ENCODE assay signal across 18 cellular contexts in genomic region chr17:76166168-76166567, GRCh38. TPM values are rescaled to one million over a fixed set of nuclear protein-coding genes. Genes with fewer than 3 reads are reported as not detected.
A peak's percentile ranks its signal among the peaks of the same experiment; 100 is the strongest.
DNase-seq lines count a peak whose midpoint lies in the region; ATAC-seq and TF ChIP-seq lines count a peak whose summit lies in the region.
"Had no signal": no experiment of that assay in that cellular context is flagged by ENCODE, and none has a peak within 500 bp of the region (broad histone marks: within the 10 kb centered on the region; RNA-seq: fewer than 3 reads in every experiment).

No MANE protein-coding gene starts in this region.

- CTCF ChIA-PET in PC-3 (lab: Charles Lee), result no interaction called here

- peaks cover 30% of the 10 kb centered on the region for H3K4me1 Mint-ChIP-seq in neural crest cell
- H3K4me1 Mint-ChIP-seq in progenitor cell of endocrine pancreas (ENCODE audit: low read depth), result peaks cover 14% of the 10 kb centered on the region

- peak; percentile 85 for DNase-seq in Ammon's horn (ENCODE audit: low spot score)
- DNase-seq in HT1080 (ENCODE audit: low read depth), result peak; percentile 10
- peak; percentile 4 to 5 for DNase-seq in cardiac fibroblast (ENCODE audit: low read depth in 2 of 2)
- DNase-seq in neural crest cell (ENCODE audit: low read depth, low spot score), result no peak
- DNase-seq in NCI-H1092 (lab: John Stamatoyannopoulos, UW), result no peak
- DNase-seq in progenitor cell of endocrine pancreas (ENCODE audit: low spot score, unreplicated experiment), result no peak
- DNase-seq in PC-3, result no peak
- DNase-seq: activated CD8-positive, alpha-beta memory T cell treated with anti-CD3 and anti-CD28 coated beads, Interleukin-2, amount 50 U/mL, for 48 hours; KG1; NCI-H187; NCI-H748 treated with DMSO at 0.1 percent for 48 hours; ovary; stomach had no signal

- no peak for TF ChIP-seq CTCF in cardiac fibroblast (IDR thresholded peaks at IDR 0.05; ENCODE audit: low read depth, low read length)
- TF ChIP-seq CTCF in neural crest cell (conservative IDR thresholded peaks at IDR 0.05), result no peak
- TF ChIP-seq CTCF in progenitor cell of endocrine pancreas (IDR thresholded peaks at IDR 0.05; ENCODE audit: unreplicated experiment), result no peak
- no peak for TF ChIP-seq CTCF in PC-3 (conservative IDR thresholded peaks at IDR 0.05; ENCODE audit: low read depth, low read length)

- H3K27ac ChIP-seq in PC-3 (ENCODE audit: low read length), result no peak overlapping the region
- H3K27ac ChIP-seq: ovary, stomach had no signal

- H3K36me3 ChIP-seq in PC-3 (ENCODE audit: low read depth, low read length), result no peaks in the 10 kb centered on the region
- H3K36me3 ChIP-seq: ovary had no signal

- H3K27ac Mint-ChIP-seq in neural crest cell (ENCODE audit: unreplicated experiment) (peak overlapping the region; percentile 5), progenitor cell of endocrine pancreas (no peak overlapping the region)
- H3K27ac Mint-ChIP-seq: CD14-positive monocyte had no signal

- no peaks in the 10 kb centered on the region for H4K20me1 ChIP-seq in PC-3 (ENCODE audit: low read length)

- no peak overlapping the region for H2AFZ ChIP-seq in PC-3 (ENCODE audit: low read length)

- H3K9me3 Mint-ChIP-seq in neural crest cell (no peaks in the 10 kb centered on the region), progenitor cell of endocrine pancreas (ENCODE audit: low read depth) (no peaks in the 10 kb centered on the region)

- no peaks in the 10 kb centered on the region for H3K79me2 ChIP-seq in PC-3 (ENCODE audit: low read length)

- H3K4me3 ChIP-seq in cardiac fibroblast (replicated peaks in 1 of 2; ENCODE audit: low read depth in 2 of 2, low read length in 2 of 2) (no peak overlapping the region), PC-3 (ENCODE audit: low read length) (no peak overlapping the region)
- H3K4me3 ChIP-seq: ovary, stomach had no signal

- H3K27me3 Mint-ChIP-seq in neural crest cell (ENCODE audit: low read depth) (no peaks in the 10 kb centered on the region), progenitor cell of endocrine pancreas (no peaks in the 10 kb centered on the region)

- H3K36me3 Mint-ChIP-seq in neural crest cell (ENCODE audit: low read depth) (peaks cover 4% of the 10 kb centered on the region), progenitor cell of endocrine pancreas (ENCODE audit: insufficient read depth) (peaks cover 22% of the 10 kb centered on the region)
- H3K36me3 Mint-ChIP-seq: CD14-positive monocyte had no signal

- no peaks in the 10 kb centered on the region for H3F3A ChIP-seq in PC-3 (ENCODE audit: low read length, unreplicated experiment)

- no peaks in the 10 kb centered on the region for H3K9me3 ChIP-seq in PC-3 (ENCODE audit: low read length)
- H3K9me3 ChIP-seq: ovary, stomach had no signal

- intact Hi-C loops in PC-3 (cut with micrococcal nuclease), result no loop called here

- H3K27me3 ChIP-seq in PC-3 (ENCODE audit: low read length), result no peaks in the 10 kb centered on the region
- H3K27me3 ChIP-seq: ovary, stomach had no signal

- POLR2A ChIA-PET in PC-3 (lab: Charles Lee; ENCODE audit: unreplicated experiment), result no interaction called here

- no peaks in the 10 kb centered on the region for H3K9me2 ChIP-seq in PC-3 (replicated peaks; ENCODE audit: low read length)

- no peak for ATAC-seq in GM19455 (IDR thresholded peaks at IDR 0.05; ENCODE audit: unreplicated experiment)
- no peak for ATAC-seq in PC-3

- no peaks in the 10 kb centered on the region for H3K4me1 ChIP-seq in PC-3 (ENCODE audit: insufficient read depth, low read length)
- H3K4me1 ChIP-seq: stomach had no signal

- H3K9ac ChIP-seq in PC-3 (ENCODE audit: low read length), result no peak overlapping the region

- no TSS peak for BruUV-seq in PC-3 (replicated peaks; lab: Mats Ljungman, UMichigan)

- H3K4me3 Mint-ChIP-seq in neural crest cell (no peak overlapping the region), progenitor cell of endocrine pancreas (ENCODE audit: low read depth) (no peak overlapping the region)
- H3K4me3 Mint-ChIP-seq: CD14-positive monocyte had no signal

- no peak overlapping the region for H3K4me2 ChIP-seq in PC-3 (ENCODE audit: low read length)

RNA-seq across cellular contexts. Expression of gene FOXJ1, which starts 25.1 kb away (rescaled TPM):
- not detected in 2 replicates for total RNA-seq in HT1080 (2014; rRNA removed; shearing (Covaris generic))
- polyA plus RNA-seq in HT1080 (2015; cell fraction: cytosol; rRNA removed), result not detected in 2 replicates
- polyA plus RNA-seq in HT1080 (2015; cell fraction: nucleus; rRNA removed), result not detected in 2 replicates
- total RNA-seq in neural crest cell (4.3 and 4.5 TPM in 2 replicates), progenitor cell of endocrine pancreas (18.6 and 19.0 TPM in 2 replicates), PC-3 (2014; rRNA removed) (0.26 and 0.69 TPM in 2 replicates)
- total RNA-seq: bronchial epithelial cell, endothelial cell of umbilical vein, lung microvascular endothelial cell had no signal
- polyA plus RNA-seq: CD14-positive monocyte, endothelial cell of umbilical vein had no signal

Comparison
In these comparisons a context has a peak if more than half of its experiments do, and no peak if none do; other contexts are left out.
1. DNase-seq: peak in Ammon's horn (single experiment), HT1080 (single experiment) and cardiac fibroblast (2 of 2); none in neural crest cell (single experiment), NCI-H1092 (single experiment), progenitor cell of endocrine pancreas (single experiment) and PC-3 (single experiment).